Comparison of ENCODE assay signal across 13 cellular contexts in genomic region chr10:58782876-58783859, GRCh38.
A peak's percentile ranks its signal among the peaks of the same experiment; 100 is the strongest.
DNase-seq lines count a peak whose midpoint lies in the region; ATAC-seq, FAIRE-seq and TF ChIP-seq lines count a peak whose summit lies in the region.
"Had no signal": no experiment of that assay in that cellular context is flagged by ENCODE, and none has a peak within 500 bp of the region (broad histone marks: within the 10 kb centered on the region; RNA-seq: fewer than 3 reads in every experiment).

No MANE protein-coding gene starts in this region.

- peak; percentile 92 for FAIRE-seq in H54 (lab: Jason Lieb, UNC)
- FAIRE-seq in kidney (lab: Jason Lieb, UNC): no peak
- FAIRE-seq: frontal cortex, GM12891 had no signal

- ATAC-seq in thoracic aorta (ENCODE audit: insufficient number of reproducible peaks, low FRiP score, low read depth): peak; percentile 32
- ATAC-seq in GM18505 (IDR thresholded peaks at IDR 0.05; ENCODE audit: unreplicated experiment): no peak
- no peak for ATAC-seq in HG03139 (IDR thresholded peaks at IDR 0.05; ENCODE audit: unreplicated experiment)
- no peak for ATAC-seq in HG03442 (IDR thresholded peaks at IDR 0.05; ENCODE audit: unreplicated experiment)
- ATAC-seq: activated CD4-positive, CD25-positive, alpha-beta regulatory T cell treated with anti-CD3 and anti-CD28 coated beads, Interleukin-2, amount 50 U/mL, for 24 hours had no signal

- H3K4me1 Mint-ChIP-seq in chondrocyte (ENCODE audit: low read depth): peaks cover 51% of the 10 kb centered on the region

- TF ChIP-seq POLR2A in H54 (IDR thresholded peaks at IDR 0.05; ENCODE audit: low read depth, low read length) (no peak), GM18505 (IDR thresholded peaks at IDR 0.05; ENCODE audit: borderline replicate concordance, extremely low read depth, insufficient read depth, insufficient read length) (no peak)

- H3K27ac Mint-ChIP-seq in chondrocyte (ENCODE audit: unreplicated experiment): peak overlapping the region; percentile 69

- intact Hi-C loops in kidney (cut with DNase I): no loop called here

- H3K9me3 Mint-ChIP-seq in chondrocyte (ENCODE audit: low read depth): no peaks in the 10 kb centered on the region

- H3K9me3 ChIP-seq in kidney (ENCODE audit: control insufficient read depth in 1 of 2, low read length in 2 of 2): no peaks in the 10 kb centered on the region
- no peaks in the 10 kb centered on the region for H3K9me3 ChIP-seq in thoracic aorta

- peaks cover 5 to 11% of the 10 kb centered on the region in 2 donors for H3K4me1 ChIP-seq in kidney (ENCODE audit: control insufficient read depth in 1 of 2, insufficient read depth in 1 of 2, low read depth in 1 of 2, low read length in 2 of 2)
- peaks cover 0 to 8% of the 10 kb centered on the region in 2 donors for H3K4me1 ChIP-seq in thoracic aorta (ENCODE audit: control insufficient read depth in 1 of 2, low read depth in 2 of 2)

- no peak overlapping the region for H3K27ac ChIP-seq in kidney (ENCODE audit: low read depth in 2 of 2, low read length in 2 of 2)
- H3K27ac ChIP-seq in thoracic aorta: no peak overlapping the region

- H3K27me3 Mint-ChIP-seq in chondrocyte (ENCODE audit: low read depth): no peaks in the 10 kb centered on the region

- no peak for TF ChIP-seq CTCF in chondrocyte (IDR thresholded peaks at IDR 0.05)
- no peak for TF ChIP-seq CTCF in kidney (IDR thresholded peaks at IDR 0.05; ENCODE audit: borderline replicate concordance, extremely low read depth, insufficient read depth)
- no peak for TF ChIP-seq CTCF in thoracic aorta (IDR thresholded peaks at IDR 0.05)

- H3K27me3 ChIP-seq in thoracic aorta (replicated peaks; ENCODE audit: insufficient read depth): no peaks in the 10 kb centered on the region

- no peak for DNase-seq in H54 (ENCODE audit: insufficient read length, low spot score)
- no peak for DNase-seq in chondrocyte (ENCODE audit: low spot score)
- peak; percentile 73 for DNase-seq in kidney
- DNase-seq in thoracic aorta (ENCODE audit: low spot score): no peak
- DNase-seq: activated T-cell treated with anti-CD3 and anti-CD28 coated beads, Interleukin-2, amount 50 U/mL, for 48 hours; H7; SIG-M5 had no signal

- peaks cover 9% of the 10 kb centered on the region for H3K36me3 Mint-ChIP-seq in chondrocyte (ENCODE audit: low read depth)

- H3K4me3 ChIP-seq in kidney (ENCODE audit: low read length in 2 of 2) (no peak overlapping the region), thoracic aorta (no peak overlapping the region)

- no peak overlapping the region for H3K9ac ChIP-seq in kidney (ENCODE audit: low read length in 2 of 2)

- no peak overlapping the region for H3K4me3 Mint-ChIP-seq in chondrocyte (ENCODE audit: unreplicated experiment)

- H3K36me3 ChIP-seq in kidney (ENCODE audit: control insufficient read depth in 1 of 2, insufficient read depth in 2 of 2, low read length in 2 of 2) (no peaks in the 10 kb centered on the region), thoracic aorta (no peaks in the 10 kb centered on the region)
